ENCODE assay signal across 1 cellular context in genomic region chr7:129874722-129875121, GRCh38.
TF ChIP-seq lines count a peak whose summit lies in the region.

No MANE protein-coding gene starts in this region.

TF ChIP-seq in K562, 482 proteins besides CTCF, POLR2A, EP300 and RAD21 (continued from another document):
- TF ChIP-seq EHMT2 (IDR thresholded peaks at IDR 0.05) (peak; percentile 61; the same call in 1 of the 2 replicates), ELF4 (CRISPR knock-in tag; IDR thresholded peaks at IDR 0.05) (0 out of 2 replicates have a peak, but pooled peaks have one; percentile 28), KLF6 (CRISPR knock-in tag; IDR thresholded peaks at IDR 0.05; ENCODE audit: borderline replicate concordance) (no peak), PYGO2 (tag; IDR thresholded peaks at IDR 0.05) (no peak), JUNB (CRISPR knock-in tag; conservative IDR thresholded peaks at IDR 0.05) (no peak), CC2D1A (IDR thresholded peaks at IDR 0.05) (no peak), OTX1 (CRISPR knock-in tag; IDR thresholded peaks at IDR 0.05) (peak; percentile 51; the same call in 1 of the 2 replicates), ASH1L (IDR thresholded peaks at IDR 0.05; ENCODE audit: borderline replicate concordance, low read depth, partially characterized antibody) (peak; percentile 22), MGA (IDR thresholded peaks at IDR 0.05) (peak; percentile 83), LARP7 (IDR thresholded peaks at IDR 0.05) (0 out of 2 replicates have a peak, but pooled peaks have one; percentile 57), YBX1 (IDR thresholded peaks at IDR 0.05) (0 out of 2 replicates have a peak, but pooled peaks have one; percentile 56), HLTF (IDR thresholded peaks at IDR 0.05) (peak; percentile 78; the same call in 1 of the 2 replicates)
- TF ChIP-seq, protein P1, sequence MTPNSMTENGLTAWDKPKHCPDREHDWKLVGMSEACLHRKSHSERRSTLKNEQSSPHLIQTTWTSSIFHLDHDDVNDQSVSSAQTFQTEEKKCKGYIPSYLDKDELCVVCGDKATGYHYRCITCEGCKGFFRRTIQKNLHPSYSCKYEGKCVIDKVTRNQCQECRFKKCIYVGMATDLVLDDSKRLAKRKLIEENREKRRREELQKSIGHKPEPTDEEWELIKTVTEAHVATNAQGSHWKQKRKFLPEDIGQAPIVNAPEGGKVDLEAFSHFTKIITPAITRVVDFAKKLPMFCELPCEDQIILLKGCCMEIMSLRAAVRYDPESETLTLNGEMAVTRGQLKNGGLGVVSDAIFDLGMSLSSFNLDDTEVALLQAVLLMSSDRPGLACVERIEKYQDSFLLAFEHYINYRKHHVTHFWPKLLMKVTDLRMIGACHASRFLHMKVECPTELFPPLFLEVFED (CRISPR knock-in tag; conservative IDR thresholded peaks at IDR 0.05): peak; percentile 66; the same call in 1 of the 2 replicates
- TF ChIP-seq, protein P2, sequence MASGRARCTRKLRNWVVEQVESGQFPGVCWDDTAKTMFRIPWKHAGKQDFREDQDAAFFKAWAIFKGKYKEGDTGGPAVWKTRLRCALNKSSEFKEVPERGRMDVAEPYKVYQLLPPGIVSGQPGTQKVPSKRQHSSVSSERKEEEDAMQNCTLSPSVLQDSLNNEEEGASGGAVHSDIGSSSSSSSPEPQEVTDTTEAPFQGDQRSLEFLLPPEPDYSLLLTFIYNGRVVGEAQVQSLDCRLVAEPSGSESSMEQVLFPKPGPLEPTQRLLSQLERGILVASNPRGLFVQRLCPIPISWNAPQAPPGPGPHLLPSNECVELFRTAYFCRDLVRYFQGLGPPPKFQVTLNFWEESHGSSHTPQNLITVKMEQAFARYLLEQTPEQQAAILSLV (tag; IDR thresholded peaks at IDR 0.05): 0 out of 2 replicates have a peak, but pooled peaks have one; percentile 21
TF ChIP-seq in K562: peak in this region for 30.
